Comparison of ENCODE assay signal across 8 cellular contexts in the genomic region with DNA sequence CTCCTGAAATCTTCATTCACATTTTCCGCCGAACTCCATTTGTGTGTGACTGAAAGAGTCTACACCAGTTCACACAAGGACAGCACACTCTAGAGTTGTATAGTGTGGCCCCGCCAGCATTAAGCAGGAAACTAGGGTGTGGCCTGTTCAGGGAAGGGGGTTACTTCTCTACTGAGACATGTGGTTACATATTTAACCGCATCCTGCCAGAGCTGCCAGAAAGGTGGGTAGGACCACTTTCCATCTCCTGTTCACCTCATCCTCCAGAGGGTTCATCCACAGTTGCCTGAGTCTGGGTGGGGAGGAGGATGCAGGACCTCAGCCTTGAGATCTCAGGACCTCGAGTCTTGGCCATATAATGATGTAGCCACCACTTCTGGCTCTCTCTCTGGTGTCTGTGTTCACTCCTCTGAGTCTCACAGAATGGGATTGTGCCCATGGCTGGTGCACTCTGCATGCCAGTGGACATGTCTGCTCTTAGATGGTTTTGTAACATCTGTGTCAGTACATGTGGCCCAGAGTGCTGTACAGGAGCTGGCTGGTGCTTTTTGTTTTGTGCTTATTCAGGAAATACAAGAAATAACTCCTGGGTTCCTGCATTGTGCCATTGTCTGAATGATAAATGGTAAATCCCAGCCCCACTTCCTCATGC. TPM values are rescaled to one million over a fixed set of nuclear protein-coding genes. Genes with fewer than 3 reads are reported as not detected.
A peak's percentile ranks its signal among the peaks of the same experiment; 100 is the strongest.
DNase-seq lines count a peak whose midpoint lies in the region; ATAC-seq and TF ChIP-seq lines count a peak whose summit lies in the region.

No MANE protein-coding gene starts in this region.

- peak; percentile 95 for ATAC-seq in CD4-positive, alpha-beta T cell (ENCODE audit: poor library complexity)
- ATAC-seq in GM21423 (IDR thresholded peaks at IDR 0.05; ENCODE audit: unreplicated experiment), result peak; percentile 91
- ATAC-seq in natural killer cell treated with Interleukin-12 subunit alpha and Interleukin-12 subunit beta and Interleukin-15 and Interleukin-18, amount 100 ng/mL, for 72 hours, result peak; percentile 87 to 95

- in situ Hi-C loops in HAP-1 (cut with MboI; ENCODE audit: low sequenced_read_pairs), result no loop called here

- peak overlapping the region; percentile 19; the same call in 1 of the 2 replicates for H2AFZ ChIP-seq in Karpas-422 (ENCODE audit: low read length)

- peaks cover 13% of the 10 kb centered on the region for H3K4me1 ChIP-seq in Karpas-422 (ENCODE audit: low read length)
- no peaks in the 10 kb centered on the region for H3K4me1 ChIP-seq in HAP-1

- POLR2A ChIA-PET in CD4-positive, alpha-beta T cell (lab: Charles Lee), result interaction anchor here (0.5 to 4.8 kb wide), 16 partner anchors 9 to 283 kb away, joined by 3 to 44 read pairs (median 4); partner anchors contain the start of genes SP110, SP140 and SP140L

- DNase-seq in CD4-positive, alpha-beta T cell, result peak; percentile 50 to 82 (median 65)
- peak; percentile 47 for DNase-seq in Karpas-422
- DNase-seq in activated T-cell treated with anti-CD3 and anti-CD28 coated beads for 1 hour (ENCODE audit: low read depth), result peak; percentile 51
- peak; percentile 72 for DNase-seq in natural killer cell treated with Interleukin-12 subunit alpha and Interleukin-12 subunit beta and Interleukin-15 and Interleukin-18, amount 100 ng/mL, for 72 hours (ENCODE audit: low spot score)
- DNase-seq in HAP-1 (ENCODE audit: low spot score in 2 of 2), result no peak
- DNase-seq in 8988T, result no peak
- no peak for DNase-seq in DMS53 (lab: John Stamatoyannopoulos, UW)

- peak overlapping the region; percentile 72 for H3K4me3 Mint-ChIP-seq in CD4-positive, alpha-beta T cell
- H3K4me3 Mint-ChIP-seq in natural killer cell treated with Interleukin-12 subunit alpha and Interleukin-12 subunit beta and Interleukin-15 and Interleukin-18, amount 100 ng/mL, for 72 hours, result peak overlapping the region; percentile 63

- peaks cover 9% of the 10 kb centered on the region for H3K36me3 Mint-ChIP-seq in CD4-positive, alpha-beta T cell (ENCODE audit: low read depth)
- peaks cover 4% of the 10 kb centered on the region for H3K36me3 Mint-ChIP-seq in natural killer cell treated with Interleukin-12 subunit alpha and Interleukin-12 subunit beta and Interleukin-15 and Interleukin-18, amount 100 ng/mL, for 72 hours

- peak overlapping the region; percentile 62 for H3K27ac ChIP-seq in CD4-positive, alpha-beta T cell (ENCODE audit: low read depth, low read length)
- H3K27ac ChIP-seq in Karpas-422 (ENCODE audit: low read length), result no peak overlapping the region

- no peak overlapping the region for H3K4me2 ChIP-seq in Karpas-422 (ENCODE audit: low read depth, low read length, poor library complexity, severe bottlenecking)

- H4K20me1 ChIP-seq in Karpas-422 (ENCODE audit: insufficient read depth, low read depth, low read length), result no peaks in the 10 kb centered on the region

- no peaks in the 10 kb centered on the region for H3K9me3 ChIP-seq in CD4-positive, alpha-beta T cell (ENCODE audit: control insufficient read depth, low read length)
- H3K9me3 ChIP-seq in Karpas-422 (ENCODE audit: low read length) (no peaks in the 10 kb centered on the region), HAP-1 (no peaks in the 10 kb centered on the region)

- CTCF ChIA-PET in CD4-positive, alpha-beta T cell (lab: Charles Lee), result interaction anchor here (0.5 to 2.2 kb wide), 3 partner anchors 8 to 361 kb away, joined by 3 to 6 read pairs (median 3); partner anchors contain the start of gene SP140L

- H3K9me2 ChIP-seq in Karpas-422 (replicated peaks; ENCODE audit: insufficient read depth, low read length), result no peaks in the 10 kb centered on the region

- no peaks in the 10 kb centered on the region for H3K36me3 ChIP-seq in Karpas-422 (ENCODE audit: insufficient read depth, low read length)
- no peaks in the 10 kb centered on the region for H3K36me3 ChIP-seq in HAP-1 (replicated peaks)

- H3K9me3 Mint-ChIP-seq in CD4-positive, alpha-beta T cell, result no peaks in the 10 kb centered on the region
- H3K9me3 Mint-ChIP-seq in natural killer cell treated with Interleukin-12 subunit alpha and Interleukin-12 subunit beta and Interleukin-15 and Interleukin-18, amount 100 ng/mL, for 72 hours, result no peaks in the 10 kb centered on the region

- no peak for TF ChIP-seq CTCF in CD4-positive, alpha-beta T cell (IDR thresholded peaks at IDR 0.05)

- no peaks in the 10 kb centered on the region for H3K27me3 Mint-ChIP-seq in CD4-positive, alpha-beta T cell
- no peaks in the 10 kb centered on the region for H3K27me3 Mint-ChIP-seq in natural killer cell treated with Interleukin-12 subunit alpha and Interleukin-12 subunit beta and Interleukin-15 and Interleukin-18, amount 100 ng/mL, for 72 hours

- intact Hi-C loops in CD4-positive, alpha-beta T cell (cut with DNase I, micrococcal nuclease), result loop anchor here in 1 of 2 experiments (1.0 to 5.0 kb wide), 4 partner anchors 8 to 101 kb away; partner anchors contain the start of genes SP100, SP110 and SP140L

- H3K27me3 ChIP-seq in CD4-positive, alpha-beta T cell (ENCODE audit: control insufficient read depth, insufficient read depth, low read length), result no peaks in the 10 kb centered on the region
- H3K27me3 ChIP-seq in Karpas-422 (ENCODE audit: low read length) (no peaks in the 10 kb centered on the region), HAP-1 (ENCODE audit: low read depth) (no peaks in the 10 kb centered on the region)

- peak overlapping the region; percentile 87 for H3K27ac Mint-ChIP-seq in CD4-positive, alpha-beta T cell
- H3K27ac Mint-ChIP-seq in natural killer cell treated with Interleukin-12 subunit alpha and Interleukin-12 subunit beta and Interleukin-15 and Interleukin-18, amount 100 ng/mL, for 72 hours, result peak overlapping the region; percentile 69 to 80

- H3K4me3 ChIP-seq in Karpas-422 (ENCODE audit: low read length) (no peak overlapping the region), HAP-1 (no peak overlapping the region)

- H3K9ac ChIP-seq in Karpas-422 (ENCODE audit: low read length), result no peak overlapping the region

- peaks cover 88% of the 10 kb centered on the region for H3K4me1 Mint-ChIP-seq in CD4-positive, alpha-beta T cell (ENCODE audit: low read depth)
- H3K4me1 Mint-ChIP-seq in natural killer cell treated with Interleukin-12 subunit alpha and Interleukin-12 subunit beta and Interleukin-15 and Interleukin-18, amount 100 ng/mL, for 72 hours (ENCODE audit: low read depth in 2 of 2), result peaks cover 18 to 51% of the 10 kb centered on the region in 2 donors

- H3K79me2 ChIP-seq in Karpas-422 (ENCODE audit: low read length), result no peaks in the 10 kb centered on the region

RNA-seq across cellular contexts. Expression of gene SP140L, which starts 7.7 kb away (rescaled TPM):
- total RNA-seq in CD4-positive, alpha-beta T cell, result 10 to 100 TPM; 55.3 to 64.1 TPM
- 17.0 and 17.5 TPM in 2 replicates for total RNA-seq in Karpas-422 (2014; rRNA removed; shearing (Covaris generic); ENCODE audit: low replicate concordance)
- 10 to 100 TPM; 36.8 to 54.0 TPM for total RNA-seq in natural killer cell treated with Interleukin-12 subunit alpha and Interleukin-12 subunit beta and Interleukin-15 and Interleukin-18, amount 100 ng/mL, for 72 hours

Comparison
In these comparisons a context has a peak if more than half of its experiments do, and no peak if none do; other contexts are left out.
1. DNase-seq: peak in CD4-positive, alpha-beta T cell (10 of 10), Karpas-422 (single experiment), activated T-cell treated with anti-CD3 and anti-CD28 coated beads for 1 hour (single experiment) and natural killer cell treated with Interleukin-12 subunit alpha and Interleukin-12 subunit beta and Interleukin-15 and Interleukin-18, amount 100 ng/mL, for 72 hours (single experiment); none in HAP-1 (0 of 2), 8988T (single experiment) and DMS53 (single experiment).
2. Peak in every context shown above with its lines, with median percentiles within 50 percentile points of each other: ATAC-seq.